1 cellular context compared by ENCODE assay signal in the genomic region with DNA sequence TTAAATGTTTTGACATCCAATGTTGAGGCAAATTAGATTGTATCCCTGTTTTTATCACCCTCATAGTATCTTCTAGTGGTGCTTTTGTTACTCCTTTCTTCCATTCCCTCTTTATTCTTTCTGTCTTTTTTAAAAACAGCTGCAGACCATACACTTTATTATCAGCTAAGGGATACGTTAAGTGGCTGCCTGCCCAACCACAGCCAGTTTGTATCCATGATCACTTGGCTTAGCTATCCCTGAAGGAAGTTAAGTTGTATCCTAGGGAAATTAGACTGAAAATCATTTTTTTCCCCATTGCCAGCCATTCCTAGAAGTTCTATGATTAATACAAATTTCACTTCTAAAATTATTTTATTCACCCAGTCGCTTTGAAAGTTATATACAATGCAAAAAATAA.
TF ChIP-seq lines count a peak whose summit lies in the region.

No MANE protein-coding gene starts in this region.

TF ChIP-seq in K562, 482 proteins besides CTCF, POLR2A, EP300 and RAD21 (continued from another document):
- TF ChIP-seq TSHZ1 (CRISPR knock-in tag; IDR thresholded peaks at IDR 0.05) (no peak), ZNF347 (CRISPR knock-in tag; IDR thresholded peaks at IDR 0.05; ENCODE audit: low read depth) (no peak), ZBTB7A (IDR thresholded peaks at IDR 0.05; ENCODE audit: borderline replicate concordance, control insufficient read depth, low read depth, low read length) (no peak)
- TF ChIP-seq, protein P1, sequence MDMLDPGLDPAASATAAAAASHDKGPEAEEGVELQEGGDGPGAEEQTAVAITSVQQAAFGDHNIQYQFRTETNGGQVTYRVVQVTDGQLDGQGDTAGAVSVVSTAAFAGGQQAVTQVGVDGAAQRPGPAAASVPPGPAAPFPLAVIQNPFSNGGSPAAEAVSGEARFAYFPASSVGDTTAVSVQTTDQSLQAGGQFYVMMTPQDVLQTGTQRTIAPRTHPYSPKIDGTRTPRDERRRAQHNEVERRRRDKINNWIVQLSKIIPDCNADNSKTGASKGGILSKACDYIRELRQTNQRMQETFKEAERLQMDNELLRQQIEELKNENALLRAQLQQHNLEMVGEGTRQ (CRISPR knock-in tag; IDR thresholded peaks at IDR 0.05) = no peak
- TF ChIP-seq, protein P2, sequence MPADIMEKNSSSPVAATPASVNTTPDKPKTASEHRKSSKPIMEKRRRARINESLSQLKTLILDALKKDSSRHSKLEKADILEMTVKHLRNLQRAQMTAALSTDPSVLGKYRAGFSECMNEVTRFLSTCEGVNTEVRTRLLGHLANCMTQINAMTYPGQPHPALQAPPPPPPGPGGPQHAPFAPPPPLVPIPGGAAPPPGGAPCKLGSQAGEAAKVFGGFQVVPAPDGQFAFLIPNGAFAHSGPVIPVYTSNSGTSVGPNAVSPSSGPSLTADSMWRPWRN (IDR thresholded peaks at IDR 0.05; ENCODE audit: low read depth) = no peak
- TF ChIP-seq, protein P3, sequence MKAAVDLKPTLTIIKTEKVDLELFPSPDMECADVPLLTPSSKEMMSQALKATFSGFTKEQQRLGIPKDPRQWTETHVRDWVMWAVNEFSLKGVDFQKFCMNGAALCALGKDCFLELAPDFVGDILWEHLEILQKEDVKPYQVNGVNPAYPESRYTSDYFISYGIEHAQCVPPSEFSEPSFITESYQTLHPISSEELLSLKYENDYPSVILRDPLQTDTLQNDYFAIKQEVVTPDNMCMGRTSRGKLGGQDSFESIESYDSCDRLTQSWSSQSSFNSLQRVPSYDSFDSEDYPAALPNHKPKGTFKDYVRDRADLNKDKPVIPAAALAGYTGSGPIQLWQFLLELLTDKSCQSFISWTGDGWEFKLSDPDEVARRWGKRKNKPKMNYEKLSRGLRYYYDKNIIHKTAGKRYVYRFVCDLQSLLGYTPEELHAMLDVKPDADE (conservative IDR thresholded peaks at IDR 0.05; ENCODE audit: control insufficient read depth, low read depth, low read length) = no peak
